ENCODE assay signal across 2 cellular contexts in genomic region chr11:508956-509355, GRCh38.
TF ChIP-seq lines count a peak whose summit lies in the region.

No MANE protein-coding gene starts in this region.

TF ChIP-seq in HepG2, 621 proteins besides CTCF, POLR2A, EP300 and RAD21:
- TF ChIP-seq SKIL (CRISPR knock-in tag; IDR thresholded peaks at IDR 0.05; ENCODE audit: borderline replicate concordance) (no peak), BORCS8-MEF2B (CRISPR knock-in tag; IDR thresholded peaks at IDR 0.05) (no peak), MTERF4 (CRISPR knock-in tag; IDR thresholded peaks at IDR 0.05) (no peak), IKZF5 (CRISPR knock-in tag; IDR thresholded peaks at IDR 0.05) (no peak), NFKB2 (CRISPR knock-in tag; IDR thresholded peaks at IDR 0.05; ENCODE audit: borderline replicate concordance) (no peak), CREB3 (CRISPR knock-in tag; IDR thresholded peaks at IDR 0.05) (no peak), NFATC3 (CRISPR knock-in tag; IDR thresholded peaks at IDR 0.05) (no peak), ZBTB33 (CRISPR knock-in tag; IDR thresholded peaks at IDR 0.05) (no peak), TBX2 (CRISPR knock-in tag; IDR thresholded peaks at IDR 0.05; ENCODE audit: borderline replicate concordance) (no peak), MLLT10 (CRISPR knock-in tag; IDR thresholded peaks at IDR 0.05) (no peak), SP1 (IDR thresholded peaks at IDR 0.05) (no peak), SP1 (CRISPR knock-in tag; IDR thresholded peaks at IDR 0.05) (no peak), ZNF33A (CRISPR knock-in tag; IDR thresholded peaks at IDR 0.05; ENCODE audit: borderline replicate concordance) (no peak), ZNF329 (CRISPR knock-in tag; IDR thresholded peaks at IDR 0.05; ENCODE audit: low read depth) (no peak), ISX (CRISPR knock-in tag; conservative IDR thresholded peaks at IDR 0.05) (no peak), PHF8 (CRISPR knock-in tag; IDR thresholded peaks at IDR 0.05) (no peak), ZBTB7A (CRISPR knock-in tag; IDR thresholded peaks at IDR 0.05) (no peak), EEA1 (CRISPR knock-in tag; IDR thresholded peaks at IDR 0.05; ENCODE audit: borderline replicate concordance) (no peak)

TF ChIP-seq in HEK293T, 16 proteins besides CTCF, POLR2A, EP300 and RAD21:
- TF ChIP-seq FOXK2 (IDR thresholded peaks at IDR 0.05): no peak
- TF ChIP-seq ELF4 (IDR thresholded peaks at IDR 0.05): no peak
- TF ChIP-seq ARNT (IDR thresholded peaks at IDR 0.05): no peak
- TF ChIP-seq L3MBTL2 (conservative IDR thresholded peaks at IDR 0.05): no peak
- no peak for TF ChIP-seq PKNOX1 (IDR thresholded peaks at IDR 0.05)
- no peak for TF ChIP-seq CTBP1 (IDR thresholded peaks at IDR 0.05; ENCODE audit: borderline replicate concordance)
- no peak for TF ChIP-seq LEF1 (IDR thresholded peaks at IDR 0.05; ENCODE audit: borderline replicate concordance)
- TF ChIP-seq HDGF (IDR thresholded peaks at IDR 0.05; ENCODE audit: borderline replicate concordance): no peak
- no peak for TF ChIP-seq FOXA1 (IDR thresholded peaks at IDR 0.05)
- no peak for TF ChIP-seq ZNF384 (IDR thresholded peaks at IDR 0.05)
- no peak for TF ChIP-seq SUZ12 (IDR thresholded peaks at IDR 0.05)
- no peak for TF ChIP-seq BHLHE40 (IDR thresholded peaks at IDR 0.05; ENCODE audit: borderline replicate concordance)
- TF ChIP-seq TARDBP (IDR thresholded peaks at IDR 0.05): no peak
- no peak for TF ChIP-seq NFRKB (IDR thresholded peaks at IDR 0.05)
- no peak for TF ChIP-seq FOXM1 (IDR thresholded peaks at IDR 0.05; ENCODE audit: borderline replicate concordance)
- TF ChIP-seq SP1 (IDR thresholded peaks at IDR 0.05): no peak
TF ChIP-seq in HEK293T: peak in this region for 0.
